ENCODE assay signal across 36 cellular contexts in genomic region chr14:70133461-70133860, GRCh38. TPM values are rescaled to one million over a fixed set of nuclear protein-coding genes. Genes with fewer than 3 reads are reported as not detected.
"Had no signal": no experiment of that assay in that cellular context is flagged by ENCODE, and none has a peak within 500 bp of the region (broad histone marks: within the 10 kb centered on the region; RNA-seq: fewer than 3 reads in every experiment).

No MANE protein-coding gene starts in this region.

- H3K9me3 ChIP-seq: MG63 had no signal

- H3K36me3 ChIP-seq: MG63 had no signal

- H3K27me3 ChIP-seq: MG63 had no signal

- H3K4me3 ChIP-seq: MG63 had no signal

- DNase-seq: Karpas-422, Kasumi-1, MG63, MM.1S, MV-4-11, NCI-H1048, NCI-H1092, NCI-H1092 treated with DMSO at 0.1 percent for 48 hours, NCI-H1105, NCI-H1105 treated with DMSO at 0.1 percent for 48 hours, NCI-H1417, NCI-H1417 treated with DMSO at 0.1 percent for 48 hours, NCI-H1436, NCI-H1436 treated with DMSO at 0.1 percent for 48 hours, NCI-H146, NCI-H1694, NCI-H1694 treated with DMSO at 0.1 percent for 48 hours, NCI-H187, NCI-H187 treated with DMSO at 0.1 percent for 48 hours, NCI-H1930, NCI-H2029, NCI-H2029 treated with DMSO at 0.1 percent for 48 hours, NCI-H2081, NCI-H2081 treated with DMSO at 0.1 percent for 48 hours, NCI-H2107, NCI-H2171, NCI-H2171 treated with DMSO at 0.1 percent for 48 hours, NCI-H2227 treated with DMSO at 0.1 percent for 48 hours, NCI-H226, NCI-H345, NCI-H446, NCI-H446 treated with DMSO at 0.1 percent for 48 hours, NCI-H510A, NCI-H510A treated with DMSO at 0.1 percent for 48 hours had no signal

RNA-seq across cellular contexts. Expression of gene SLC8A3, which starts 55.3 kb away (rescaled TPM):
- total RNA-seq: MCF 10A, NCI-H460 had no signal
